Comparison of ENCODE assay signal across 26 cellular contexts in genomic region chr16:87996962-87997880, GRCh38. TPM values are rescaled to one million over a fixed set of nuclear protein-coding genes. Genes with fewer than 3 reads are reported as not detected.
A peak's percentile ranks its signal among the peaks of the same experiment; 100 is the strongest.
DNase-seq lines count a peak whose midpoint lies in the region; ATAC-seq and TF ChIP-seq lines count a peak whose summit lies in the region.
"Had no signal": no experiment of that assay in that cellular context is flagged by ENCODE, and none has a peak within 500 bp of the region (broad histone marks: within the 10 kb centered on the region; RNA-seq: fewer than 3 reads in every experiment).

No MANE protein-coding gene starts in this region.

- no peaks in the 10 kb centered on the region for H3K9me3 Mint-ChIP-seq in CD4-positive, CD25-positive, alpha-beta regulatory T cell
- no peaks in the 10 kb centered on the region for H3K9me3 Mint-ChIP-seq in activated naive CD8-positive, alpha-beta T cell treated with anti-CD3 and anti-CD28 coated beads, Interleukin-2, amount 50 U/mL, for 24 hours
- no peaks in the 10 kb centered on the region for H3K9me3 Mint-ChIP-seq in memory B cell
- H3K9me3 Mint-ChIP-seq: activated T-helper 1 cell treated with anti-CD3 and anti-CD28 coated beads, Interleukin-12 subunit alpha, Interleukin-12 subunit beta, Interleukin-2, Interleukin-4 antibody, amounts not matched to agents 30 ng/mL and 10 ng/mL and 1 ng/mL, durations not matched to agents 14 hours and 24 hours and 36 hours; dendritic cell treated with granulocyte-macrophage colony-stimulating factor and Interleukin-4, amounts not matched to agents 40 ng/mL and 50 ng/mL, for 4 days; IgD-negative memory B cell; naive thymus-derived CD8-positive, alpha-beta T cell had no signal

- H3K27ac Mint-ChIP-seq in CD4-positive, CD25-positive, alpha-beta regulatory T cell, result peak overlapping the region in 2 of 3 donors; percentile 49 to 89
- H3K27ac Mint-ChIP-seq in activated naive CD8-positive, alpha-beta T cell treated with anti-CD3 and anti-CD28 coated beads, Interleukin-2, amount 50 U/mL, for 24 hours, result peak overlapping the region; percentile 71
- peak overlapping the region; percentile 13 for H3K27ac Mint-ChIP-seq in memory B cell
- H3K27ac Mint-ChIP-seq: activated T-helper 1 cell treated with anti-CD3 and anti-CD28 coated beads, Interleukin-12 subunit alpha, Interleukin-12 subunit beta, Interleukin-2, Interleukin-4 antibody, amounts not matched to agents 30 ng/mL and 10 ng/mL and 1 ng/mL, durations not matched to agents 14 hours and 24 hours and 36 hours; dendritic cell treated with granulocyte-macrophage colony-stimulating factor and Interleukin-4, amounts not matched to agents 40 ng/mL and 50 ng/mL, for 4 days; progenitor cell of endocrine pancreas had no signal

- H3K27me3 Mint-ChIP-seq in CD4-positive, CD25-positive, alpha-beta regulatory T cell, result no peaks in the 10 kb centered on the region
- H3K27me3 Mint-ChIP-seq in activated naive CD8-positive, alpha-beta T cell treated with anti-CD3 and anti-CD28 coated beads, Interleukin-2, amount 50 U/mL, for 24 hours, result no peaks in the 10 kb centered on the region
- no peaks in the 10 kb centered on the region for H3K27me3 Mint-ChIP-seq in memory B cell
- H3K27me3 Mint-ChIP-seq: dendritic cell treated with granulocyte-macrophage colony-stimulating factor and Interleukin-4, amounts not matched to agents 40 ng/mL and 50 ng/mL, for 4 days; IgD-negative memory B cell; naive thymus-derived CD8-positive, alpha-beta T cell; progenitor cell of endocrine pancreas had no signal

- DNase-seq in AG10803 (ENCODE audit: low read depth) (peak; percentile 51), memory B cell (ENCODE audit: low spot score in 2 of 2) (no peak), dedifferentiated amniotic fluid mesenchymal stem cell (ENCODE audit: extremely low spot score) (no peak), NCI-H774 (lab: John Stamatoyannopoulos, UW) (no peak), NCI-H1105 treated with DMSO at 0.1 percent for 48 hours (lab: John Stamatoyannopoulos, UW) (no peak)
- DNase-seq in CD4-positive, CD25-positive, alpha-beta regulatory T cell, result no peak
- DNase-seq in activated naive CD8-positive, alpha-beta T cell treated with anti-CD3 and anti-CD28 coated beads, Interleukin-2, amount 50 U/mL, for 24 hours, result no peak
- DNase-seq: activated CD4-positive, alpha-beta T cell treated with anti-CD3 and anti-CD28 coated beads, Interleukin-2, amount 50 U/mL, for 1 hour; activated naive CD4-positive, alpha-beta T cell treated with anti-CD3 and anti-CD28 coated beads, Interleukin-2, amount 50 U/mL, for 16 hours; COR-L47; foreskin keratinocyte; HCEC 1CT; kidney glomerular epithelial cell; naive thymus-derived CD8-positive, alpha-beta T cell; stimulated activated CD4-positive, alpha-beta T cell treated with anti-CD3 and anti-CD28 coated beads, Interleukin-4, amount 100 ng/mL, for 1 hour; substantia nigra; upper lobe of left lung had no signal

- H3K4me3 ChIP-seq in AG10803 (ENCODE audit: low read length), result no peak overlapping the region
- H3K4me3 ChIP-seq in CD4-positive, CD25-positive, alpha-beta regulatory T cell (ENCODE audit: low read depth, low read length), result no peak overlapping the region
- H3K4me3 ChIP-seq: BLaER1 treated with 17β-estradiol and CSF1 and Interleukin-3, amounts not matched to agents 10 nM and 100 nM; cardiac muscle cell; esophagus muscularis mucosa; SJSA1; upper lobe of left lung had no signal

- ATAC-seq in CD4-positive, CD25-positive, alpha-beta regulatory T cell (ENCODE audit: low read depth in 2 of 2), result no peak
- no peak for ATAC-seq in activated naive CD8-positive, alpha-beta T cell treated with anti-CD3 and anti-CD28 coated beads, Interleukin-2, amount 50 U/mL, for 24 hours
- ATAC-seq in memory B cell (ENCODE audit: low read depth), result no peak
- ATAC-seq: foreskin keratinocyte; naive thymus-derived CD8-positive, alpha-beta T cell; sciatic nerve had no signal

- no peaks in the 10 kb centered on the region for H3K27me3 ChIP-seq in CD4-positive, CD25-positive, alpha-beta regulatory T cell (ENCODE audit: control insufficient read depth, insufficient read depth, low read length)
- H3K27me3 ChIP-seq: BLaER1 treated with 17β-estradiol and CSF1 and Interleukin-3, amounts not matched to agents 10 nM and 100 nM; cardiac muscle cell; esophagus muscularis mucosa; foreskin keratinocyte; SJSA1; upper lobe of left lung had no signal

- H3K9me3 ChIP-seq in CD4-positive, CD25-positive, alpha-beta regulatory T cell (ENCODE audit: control insufficient read depth in 2 of 2, low read length in 2 of 2), result no peaks in the 10 kb centered on the region
- H3K9me3 ChIP-seq: BLaER1 treated with 17β-estradiol and CSF1 and Interleukin-3, amounts not matched to agents 10 nM and 100 nM; esophagus muscularis mucosa; SJSA1; upper lobe of left lung had no signal

- H3K4me3 Mint-ChIP-seq in CD4-positive, CD25-positive, alpha-beta regulatory T cell, result peak overlapping the region in 1 of 4 donors; percentile 13
- no peak overlapping the region for H3K4me3 Mint-ChIP-seq in activated naive CD8-positive, alpha-beta T cell treated with anti-CD3 and anti-CD28 coated beads, Interleukin-2, amount 50 U/mL, for 24 hours
- no peak overlapping the region for H3K4me3 Mint-ChIP-seq in memory B cell
- H3K4me3 Mint-ChIP-seq: activated T-helper 1 cell treated with anti-CD3 and anti-CD28 coated beads, Interleukin-12 subunit alpha, Interleukin-12 subunit beta, Interleukin-2, Interleukin-4 antibody, amounts not matched to agents 30 ng/mL and 10 ng/mL and 1 ng/mL, durations not matched to agents 14 hours and 24 hours and 36 hours; dendritic cell treated with granulocyte-macrophage colony-stimulating factor and Interleukin-4, amounts not matched to agents 40 ng/mL and 50 ng/mL, for 4 days; IgD-negative memory B cell had no signal

- peaks cover 3 to 14% (median 9%) of the 10 kb centered on the region in 4 donors for H3K4me1 Mint-ChIP-seq in CD4-positive, CD25-positive, alpha-beta regulatory T cell
- no peaks in the 10 kb centered on the region for H3K4me1 Mint-ChIP-seq in activated naive CD8-positive, alpha-beta T cell treated with anti-CD3 and anti-CD28 coated beads, Interleukin-2, amount 50 U/mL, for 24 hours
- H3K4me1 Mint-ChIP-seq in memory B cell, result peaks cover 13% of the 10 kb centered on the region

- peaks cover 7% of the 10 kb centered on the region for H3K36me3 Mint-ChIP-seq in CD4-positive, CD25-positive, alpha-beta regulatory T cell
- peaks cover 12% of the 10 kb centered on the region for H3K36me3 Mint-ChIP-seq in activated naive CD8-positive, alpha-beta T cell treated with anti-CD3 and anti-CD28 coated beads, Interleukin-2, amount 50 U/mL, for 24 hours (ENCODE audit: low read depth)
- H3K36me3 Mint-ChIP-seq in memory B cell, result peaks cover 14% of the 10 kb centered on the region

- no peak for TF ChIP-seq CTCF in AG10803 (conservative IDR thresholded peaks at IDR 0.05; ENCODE audit: low read length)

- peaks cover 20% of the 10 kb centered on the region for H3K36me3 ChIP-seq in CD4-positive, CD25-positive, alpha-beta regulatory T cell (ENCODE audit: control insufficient read depth, insufficient read depth, low read length)
- H3K36me3 ChIP-seq: cardiac muscle cell, SJSA1 had no signal

- no peaks in the 10 kb centered on the region for H3K4me1 ChIP-seq in CD4-positive, CD25-positive, alpha-beta regulatory T cell (ENCODE audit: control insufficient read depth, insufficient read depth, low read length, poor library complexity, severe bottlenecking)
- H3K4me1 ChIP-seq: esophagus muscularis mucosa, foreskin keratinocyte, SJSA1, upper lobe of left lung had no signal

- H3K27ac ChIP-seq in CD4-positive, CD25-positive, alpha-beta regulatory T cell (ENCODE audit: insufficient read depth, low read length, poor library complexity, severe bottlenecking), result no peak overlapping the region
- H3K27ac ChIP-seq: cardiac muscle cell, esophagus muscularis mucosa, foreskin keratinocyte, SJSA1, upper lobe of left lung had no signal

RNA-seq across cellular contexts. Expression of gene BANP, which starts 46.0 kb away (rescaled TPM):
- 114 TPM for total RNA-seq in CD4-positive, CD25-positive, alpha-beta regulatory T cell
- polyA plus RNA-seq in CD4-positive, CD25-positive, alpha-beta regulatory T cell, result 10 to 100 TPM; 20.4 to 27.6 (median 25.9) TPM

Comparison
In these comparisons a context has a peak if more than half of its experiments do, and no peak if none do; other contexts are left out.
1. H3K27ac Mint-ChIP-seq: peak in every context shown above with its lines; median percentile 71 in activated naive CD8-positive, alpha-beta T cell treated with anti-CD3 and anti-CD28 coated beads, Interleukin-2, amount 50 U/mL, for 24 hours; 69 in CD4-positive, CD25-positive, alpha-beta regulatory T cell; 13 in memory B cell.